1 cellular context compared by ENCODE assay signal in genomic region chr14:34275038-34275437, GRCh38.
TF ChIP-seq lines count a peak whose summit lies in the region.

No MANE protein-coding gene starts in this region.

TF ChIP-seq in HepG2, 621 proteins besides CTCF, POLR2A, EP300 and RAD21 (continued from another document):
- TF ChIP-seq THAP9 (CRISPR knock-in tag; IDR thresholded peaks at IDR 0.05; ENCODE audit: borderline replicate concordance) (no peak), ZNF138 (CRISPR knock-in tag; IDR thresholded peaks at IDR 0.05; ENCODE audit: low read depth) (no peak), ZSCAN20 (CRISPR knock-in tag; IDR thresholded peaks at IDR 0.05; ENCODE audit: borderline replicate concordance) (no peak), MEIS1 (CRISPR knock-in tag; IDR thresholded peaks at IDR 0.05; ENCODE audit: borderline replicate concordance) (no peak), ZNF383 (CRISPR knock-in tag; IDR thresholded peaks at IDR 0.05; ENCODE audit: borderline replicate concordance) (no peak), ZC3H13 (CRISPR knock-in tag; IDR thresholded peaks at IDR 0.05) (no peak), CSRNP2 (CRISPR knock-in tag; conservative IDR thresholded peaks at IDR 0.05; ENCODE audit: low read depth) (no peak), PBX2 (CRISPR knock-in tag; IDR thresholded peaks at IDR 0.05) (no peak), ZNF652 (CRISPR knock-in tag; IDR thresholded peaks at IDR 0.05; ENCODE audit: borderline replicate concordance, low read depth) (no peak), ZFAT (CRISPR knock-in tag; conservative IDR thresholded peaks at IDR 0.05) (no peak), ZBTB8A (CRISPR knock-in tag; IDR thresholded peaks at IDR 0.05; ENCODE audit: borderline replicate concordance, low read depth) (no peak), HOXA5 (CRISPR knock-in tag; IDR thresholded peaks at IDR 0.05) (no peak)
- TF ChIP-seq, protein P1, sequence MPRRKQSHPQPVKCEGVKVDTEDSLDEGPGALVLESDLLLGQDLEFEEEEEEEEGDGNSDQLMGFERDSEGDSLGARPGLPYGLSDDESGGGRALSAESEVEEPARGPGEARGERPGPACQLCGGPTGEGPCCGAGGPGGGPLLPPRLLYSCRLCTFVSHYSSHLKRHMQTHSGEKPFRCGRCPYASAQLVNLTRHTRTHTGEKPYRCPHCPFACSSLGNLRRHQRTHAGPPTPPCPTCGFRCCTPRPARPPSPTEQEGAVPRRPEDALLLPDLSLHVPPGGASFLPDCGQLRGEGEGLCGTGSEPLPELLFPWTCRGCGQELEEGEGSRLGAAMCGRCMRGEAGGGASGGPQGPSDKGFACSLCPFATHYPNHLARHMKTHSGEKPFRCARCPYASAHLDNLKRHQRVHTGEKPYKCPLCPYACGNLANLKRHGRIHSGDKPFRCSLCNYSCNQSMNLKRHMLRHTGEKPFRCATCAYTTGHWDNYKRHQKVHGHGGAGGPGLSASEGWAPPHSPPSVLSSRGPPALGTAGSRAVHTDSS (CRISPR knock-in tag; conservative IDR thresholded peaks at IDR 0.05) = no peak
- TF ChIP-seq, protein P2, sequence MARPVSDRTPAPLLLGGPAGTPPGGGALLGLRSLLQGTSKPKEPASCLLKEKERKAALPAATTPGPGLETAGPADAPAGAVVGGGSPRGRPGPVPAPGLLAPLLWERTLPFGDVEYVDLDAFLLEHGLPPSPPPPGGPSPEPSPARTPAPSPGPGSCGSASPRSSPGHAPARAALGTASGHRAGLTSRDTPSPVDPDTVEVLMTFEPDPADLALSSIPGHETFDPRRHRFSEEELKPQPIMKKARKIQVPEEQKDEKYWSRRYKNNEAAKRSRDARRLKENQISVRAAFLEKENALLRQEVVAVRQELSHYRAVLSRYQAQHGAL (CRISPR knock-in tag; IDR thresholded peaks at IDR 0.05; ENCODE audit: not compliant biosample characterization) = no peak
- TF ChIP-seq, protein P3, sequence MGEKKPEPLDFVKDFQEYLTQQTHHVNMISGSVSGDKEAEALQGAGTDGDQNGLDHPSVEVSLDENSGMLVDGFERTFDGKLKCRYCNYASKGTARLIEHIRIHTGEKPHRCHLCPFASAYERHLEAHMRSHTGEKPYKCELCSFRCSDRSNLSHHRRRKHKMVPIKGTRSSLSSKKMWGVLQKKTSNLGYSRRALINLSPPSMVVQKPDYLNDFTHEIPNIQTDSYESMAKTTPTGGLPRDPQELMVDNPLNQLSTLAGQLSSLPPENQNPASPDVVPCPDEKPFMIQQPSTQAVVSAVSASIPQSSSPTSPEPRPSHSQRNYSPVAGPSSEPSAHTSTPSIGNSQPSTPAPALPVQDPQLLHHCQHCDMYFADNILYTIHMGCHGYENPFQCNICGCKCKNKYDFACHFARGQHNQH (CRISPR knock-in tag; IDR thresholded peaks at IDR 0.05) = no peak
